Comparison of ENCODE assay signal across 14 cellular contexts in genomic region chr2:167249197-167249596, GRCh38.
"Had no signal": no experiment of that assay in that cellular context is flagged by ENCODE, and none has a peak within 500 bp of the region (broad histone marks: within the 10 kb centered on the region; RNA-seq: fewer than 3 reads in every experiment).

No MANE protein-coding gene starts in this region.

- ATAC-seq: left lobe of liver, WTC11 had no signal

- H3K4me3 ChIP-seq: ascending aorta, cardiac muscle cell, dorsolateral prefrontal cortex, hepatocyte, psoas muscle, sigmoid colon, stomach, thoracic aorta had no signal

- DNase-seq: activated CD4-positive, alpha-beta T cell treated with anti-CD3 and anti-CD28 coated beads for 4 hours; activated naive CD4-positive, alpha-beta T cell treated with anti-CD3 and anti-CD28 coated beads, Interleukin-2, amount 10 ng/mL, durations not matched to agents 7 days and 5 days; dorsolateral prefrontal cortex; endodermal cell; psoas muscle; sigmoid colon; stimulated activated CD4-positive, alpha-beta T cell treated with anti-CD3 and anti-CD28 coated beads, Interleukin-2, amount 100 ng/mL, for 24 hours; stomach had no signal
